7 cellular contexts compared by ENCODE assay signal in genomic region chr21:44297525-44298290, GRCh38. TPM values are rescaled to one million over a fixed set of nuclear protein-coding genes. Genes with fewer than 3 reads are reported as not detected.
A peak's percentile ranks its signal among the peaks of the same experiment; 100 is the strongest.
DNase-seq lines count a peak whose midpoint lies in the region; ATAC-seq and TF ChIP-seq lines count a peak whose summit lies in the region.

No MANE protein-coding gene starts in this region.

- DNase-seq in GM13976 (ENCODE audit: low spot score) (peak; percentile 92), NCI-H1694 treated with DMSO at 0.1 percent for 48 hours (lab: John Stamatoyannopoulos, UW) (peak; percentile 85), T-helper 2 cell (peak; percentile 31 to 73 (median 58)), amniotic stem cell (lab: John Stamatoyannopoulos, UW) (peak; percentile 74), left cardiac atrium (peak; percentile 88), retina (peak; percentile 85)

- ATAC-seq in left cardiac atrium (peak; percentile 36 to 44), HG03135 (IDR thresholded peaks at IDR 0.05; ENCODE audit: unreplicated experiment) (no peak)

- intact Hi-C loops in left cardiac atrium (cut with DNase I) = no loop called here

- TF ChIP-seq CTCF in GM13976 (IDR thresholded peaks at IDR 0.05; ENCODE audit: borderline replicate concordance, control extremely low read depth, extremely low read depth, insufficient read depth, missing control alignments) = peak; percentile 83

- in situ Hi-C loops in GM13976 (cut with MboI; ENCODE audit: low sequenced_read_pairs, unreplicated experiment) = loop anchor here (25.0 kb wide), 2 partner anchors 260 to 485 kb away; no protein-coding TSS in a partner anchor

RNA-seq across cellular contexts. Expression of gene PFKL, which starts 2.1 kb away (rescaled TPM):
- total RNA-seq in left cardiac atrium = 10 to 100 TPM; 58.8 to 67.2 TPM

RNA-seq across cellular contexts. Expression of gene AIRE, which starts 12.0 kb away (rescaled TPM):
- total RNA-seq in left cardiac atrium = under 1 TPM in 1 of 2 donors, not detected in 1; 0.08 TPM

RNA-seq across cellular contexts. Expression of gene DNMT3L, which starts 36.0 kb away (rescaled TPM):
- total RNA-seq in left cardiac atrium = not detected

RNA-seq across cellular contexts. Expression of gene CFAP410, which starts 41.5 kb away (rescaled TPM):
- total RNA-seq in left cardiac atrium = 10 to 100 TPM; 16.4 to 21.8 TPM

RNA-seq across cellular contexts. Expression of gene TRPM2, which starts 55.7 kb away (rescaled TPM):
- total RNA-seq in left cardiac atrium = 1 to 10 TPM; 2.9 to 5.1 TPM
